ENCODE assay signal across 14 cellular contexts in genomic region chr14:65750906-65751305, GRCh38.
DNase-seq lines count a peak whose midpoint lies in the region; ATAC-seq and TF ChIP-seq lines count a peak whose summit lies in the region.
"Had no signal": no experiment of that assay in that cellular context is flagged by ENCODE, and none has a peak within 500 bp of the region (broad histone marks: within the 10 kb centered on the region; RNA-seq: fewer than 3 reads in every experiment).

No MANE protein-coding gene starts in this region.

- no peak for DNase-seq in CD4-positive, alpha-beta T cell
- DNase-seq in NCI-H1417 (lab: John Stamatoyannopoulos, UW), result peak; percentile 58 to 88 (median 74)
- peak; percentile 74 for DNase-seq in NCI-H510A (lab: John Stamatoyannopoulos, UW)
- DNase-seq in colonic mucosa, result no peak
- DNase-seq in activated naive CD4-positive, alpha-beta T cell treated with Interleukin-2 at 50 U/mL for 16 hours, result no peak
- DNase-seq in foreskin fibroblast, result no peak
- DNase-seq in A673 (ENCODE audit: low spot score), result no peak
- DNase-seq in SK-N-SH, result no peak
- DNase-seq: activated T-cell treated with anti-CD3 and anti-CD28 coated beads, Interleukin-2, amount 50 U/mL, for 72 hours; adrenal gland; central memory CD4-positive, alpha-beta T cell; hypothalamus; left lung; stomach had no signal

- no peaks in the 10 kb centered on the region for H3K27me3 Mint-ChIP-seq in CD4-positive, alpha-beta T cell

- ATAC-seq in CD4-positive, alpha-beta T cell (ENCODE audit: poor library complexity), result no peak
- ATAC-seq: activated T-cell treated with anti-CD3 and anti-CD28 coated beads, Interleukin-2, amount 50 U/mL, for 72 hours; left lung had no signal

- no peak overlapping the region for H3K27ac ChIP-seq in CD4-positive, alpha-beta T cell (ENCODE audit: low read depth, low read length)
- H3K27ac ChIP-seq in colonic mucosa (peak overlapping the region; percentile 22), A673 (ENCODE audit: low read depth, low read length, poor library complexity, severe bottlenecking) (no peak overlapping the region), SK-N-SH (ENCODE audit: low read depth in 2 of 2, low read length in 1 of 2) (no peak overlapping the region; a peak in 1 of 4 replicates)
- H3K27ac ChIP-seq: adrenal gland, left lung, stomach had no signal

- H3K9ac ChIP-seq in colonic mucosa (ENCODE audit: low read depth in 2 of 2, low read length in 2 of 2), result no peak overlapping the region
- H3K9ac ChIP-seq in SK-N-SH, result no peak overlapping the region

- no TSS peak for BruUV-seq in A673 (replicated peaks; lab: Mats Ljungman, UMichigan)

- peak overlapping the region; percentile 29 for H3K27ac Mint-ChIP-seq in CD4-positive, alpha-beta T cell
- H3K27ac Mint-ChIP-seq: activated T-cell treated with anti-CD3 and anti-CD28 coated beads, Interleukin-2, amount 50 U/mL, for 72 hours had no signal

- intact Hi-C loops in CD4-positive, alpha-beta T cell (cut with DNase I, micrococcal nuclease), result no loop called here
- intact Hi-C loops in colonic mucosa (cut with DNase I) (no loop called here), A673 (cut with micrococcal nuclease; ENCODE audit: unreplicated experiment) (no loop called here)

- H3K9me3 ChIP-seq in CD4-positive, alpha-beta T cell (ENCODE audit: control insufficient read depth, low read length), result no peaks in the 10 kb centered on the region
- no peaks in the 10 kb centered on the region for H3K9me3 ChIP-seq in colonic mucosa
- no peaks in the 10 kb centered on the region for H3K9me3 ChIP-seq in A673 (ENCODE audit: low read depth, low read length, poor library complexity, severe bottlenecking)
- H3K9me3 ChIP-seq in SK-N-SH, result no peaks in the 10 kb centered on the region
- H3K9me3 ChIP-seq: adrenal gland, left lung, stomach had no signal

- H3K4me3 ChIP-seq in colonic mucosa (no peak overlapping the region), foreskin fibroblast (ENCODE audit: low read depth in 1 of 2, low read length in 2 of 2) (no peak overlapping the region), A673 (ENCODE audit: low read depth, low read length, poor library complexity, severe bottlenecking) (no peak overlapping the region), SK-N-SH (ENCODE audit: low read depth in 2 of 2, low read length in 1 of 2) (no peak overlapping the region)
- H3K4me3 ChIP-seq: adrenal gland, left lung, stomach had no signal

- no peaks in the 10 kb centered on the region for H3K27me3 ChIP-seq in CD4-positive, alpha-beta T cell (ENCODE audit: control insufficient read depth, insufficient read depth, low read length)
- H3K27me3 ChIP-seq in colonic mucosa (no peaks in the 10 kb centered on the region), A673 (replicated peaks; ENCODE audit: insufficient read depth, low read depth, low read length, poor library complexity) (no peaks in the 10 kb centered on the region), SK-N-SH (ENCODE audit: insufficient read depth) (no peaks in the 10 kb centered on the region)
- H3K27me3 ChIP-seq: adrenal gland, left lung, stomach had no signal

- no peaks in the 10 kb centered on the region for H3K9me2 ChIP-seq in SK-N-SH

- H3F3A ChIP-seq in SK-N-SH (replicated peaks; ENCODE audit: insufficient read depth), result peaks cover 3% of the 10 kb centered on the region

- no peak overlapping the region for H2AFZ ChIP-seq in SK-N-SH (ENCODE audit: low read depth)

- CTCF ChIA-PET in CD4-positive, alpha-beta T cell (lab: Charles Lee), result no interaction called here
- CTCF ChIA-PET in A673 (lab: Charles Lee), result no interaction called here
- CTCF ChIA-PET in SK-N-SH (lab: Yijun Ruan, JAX), result interaction anchor here (1.9 kb wide), 1 partner anchor 74 kb away, joined by 9 read pairs; no protein-coding TSS in a partner anchor

- H3K36me3 ChIP-seq in colonic mucosa (no peaks in the 10 kb centered on the region), A673 (ENCODE audit: insufficient read depth, low read length, poor library complexity, severe bottlenecking) (no peaks in the 10 kb centered on the region), SK-N-SH (replicated peaks in 1 of 2; ENCODE audit: control insufficient read depth in 1 of 2, insufficient read depth in 2 of 2, low read length in 1 of 2) (no peaks in the 10 kb centered on the region)
- H3K36me3 ChIP-seq: adrenal gland, left lung, stomach had no signal

- no peak for TF ChIP-seq EP300 in SK-N-SH (IDR thresholded peaks at IDR 0.05; ENCODE audit: borderline replicate concordance in 1 of 2, low read depth in 1 of 2, low read length in 1 of 2)

- no peaks in the 10 kb centered on the region for H3K4me1 ChIP-seq in colonic mucosa
- H3K4me1 ChIP-seq in A673 (ENCODE audit: insufficient read depth, low read length, poor library complexity, severe bottlenecking), result no peaks in the 10 kb centered on the region
- peaks cover 0 to 8% of the 10 kb centered on the region in 2 experiments; a peak in 2 of 4 replicates for H3K4me1 ChIP-seq in SK-N-SH (ENCODE audit: control insufficient read depth in 1 of 2, insufficient read depth in 2 of 2, low read depth in 1 of 2, low read length in 1 of 2)
- H3K4me1 ChIP-seq: adrenal gland, left lung, stomach had no signal

- TF ChIP-seq CTCF in CD4-positive, alpha-beta T cell (IDR thresholded peaks at IDR 0.05), result no peak
- no peak for TF ChIP-seq CTCF in colonic mucosa (IDR thresholded peaks at IDR 0.05)
- TF ChIP-seq CTCF in foreskin fibroblast (IDR thresholded peaks at IDR 0.05; ENCODE audit: low read depth, low read length), result no peak
- TF ChIP-seq CTCF in A673 (conservative IDR thresholded peaks at IDR 0.05; ENCODE audit: low read depth, low read length), result no peak
- TF ChIP-seq CTCF in SK-N-SH (IDR thresholded peaks at IDR 0.05), result no peak

- no peak for TF ChIP-seq RAD21 in SK-N-SH (IDR thresholded peaks at IDR 0.05; ENCODE audit: low read length)

- no peaks in the 10 kb centered on the region for H3K36me3 Mint-ChIP-seq in CD4-positive, alpha-beta T cell (ENCODE audit: low read depth)

- no peaks in the 10 kb centered on the region for H3K9me3 Mint-ChIP-seq in CD4-positive, alpha-beta T cell
- H3K9me3 Mint-ChIP-seq: activated T-cell treated with anti-CD3 and anti-CD28 coated beads, Interleukin-2, amount 50 U/mL, for 72 hours had no signal

- POLR2A ChIA-PET in CD4-positive, alpha-beta T cell (lab: Charles Lee), result no interaction called here
- POLR2A ChIA-PET in A673 (lab: Charles Lee; ENCODE audit: low non-redundant PET), result no interaction called here
- POLR2A ChIA-PET in SK-N-SH (lab: Yijun Ruan, JAX), result no interaction called here

- H3K4me2 ChIP-seq in SK-N-SH, result no peak overlapping the region

- no peaks in the 10 kb centered on the region for H4K20me1 ChIP-seq in SK-N-SH (ENCODE audit: insufficient read depth)

- 25% methylated on average over 1 of the region's 1 CpG for WGBS in SK-N-SH (ENCODE audit: low lambda C conversion rate)

- H3K4me1 Mint-ChIP-seq in CD4-positive, alpha-beta T cell (ENCODE audit: low read depth), result no peaks in the 10 kb centered on the region

- H3K79me2 ChIP-seq in SK-N-SH (ENCODE audit: insufficient read depth), result no peaks in the 10 kb centered on the region

- no peak overlapping the region for H3K4me3 Mint-ChIP-seq in CD4-positive, alpha-beta T cell
- H3K4me3 Mint-ChIP-seq: activated T-cell treated with anti-CD3 and anti-CD28 coated beads, Interleukin-2, amount 50 U/mL, for 72 hours had no signal

TF ChIP-seq in SK-N-SH, 30 proteins besides CTCF, POLR2A, EP300 and RAD21 (continues in another document):
- TF ChIP-seq REST (IDR thresholded peaks at IDR 0.05; ENCODE audit: low read depth, low read length) (no peak), USF1 (IDR thresholded peaks at IDR 0.05; ENCODE audit: borderline replicate concordance, low read depth) (no peak), ELF1 (IDR thresholded peaks at IDR 0.05) (no peak), USF2 (IDR thresholded peaks at IDR 0.05; ENCODE audit: borderline replicate concordance, low read depth, low read length) (no peak), FOSL2 (IDR thresholded peaks at IDR 0.05; ENCODE audit: borderline replicate concordance, low read depth) (no peak), RXRA (IDR thresholded peaks at IDR 0.05; ENCODE audit: borderline replicate concordance, low read depth) (no peak), NRF1 (IDR thresholded peaks at IDR 0.05; ENCODE audit: low read depth, low read length) (no peak)

Comparison
In these comparisons a context has a peak if more than half of its experiments do, and no peak if none do; other contexts are left out.
1. DNase-seq: peak in NCI-H1417 (3 of 3) and NCI-H510A (single experiment); none in CD4-positive, alpha-beta T cell (0 of 10), colonic mucosa (single experiment), activated naive CD4-positive, alpha-beta T cell treated with Interleukin-2 at 50 U/mL for 16 hours (single experiment), foreskin fibroblast (0 of 2), A673 (single experiment) and SK-N-SH (single experiment).